Comparison of ENCODE assay signal across 20 cellular contexts in the genomic region with DNA sequence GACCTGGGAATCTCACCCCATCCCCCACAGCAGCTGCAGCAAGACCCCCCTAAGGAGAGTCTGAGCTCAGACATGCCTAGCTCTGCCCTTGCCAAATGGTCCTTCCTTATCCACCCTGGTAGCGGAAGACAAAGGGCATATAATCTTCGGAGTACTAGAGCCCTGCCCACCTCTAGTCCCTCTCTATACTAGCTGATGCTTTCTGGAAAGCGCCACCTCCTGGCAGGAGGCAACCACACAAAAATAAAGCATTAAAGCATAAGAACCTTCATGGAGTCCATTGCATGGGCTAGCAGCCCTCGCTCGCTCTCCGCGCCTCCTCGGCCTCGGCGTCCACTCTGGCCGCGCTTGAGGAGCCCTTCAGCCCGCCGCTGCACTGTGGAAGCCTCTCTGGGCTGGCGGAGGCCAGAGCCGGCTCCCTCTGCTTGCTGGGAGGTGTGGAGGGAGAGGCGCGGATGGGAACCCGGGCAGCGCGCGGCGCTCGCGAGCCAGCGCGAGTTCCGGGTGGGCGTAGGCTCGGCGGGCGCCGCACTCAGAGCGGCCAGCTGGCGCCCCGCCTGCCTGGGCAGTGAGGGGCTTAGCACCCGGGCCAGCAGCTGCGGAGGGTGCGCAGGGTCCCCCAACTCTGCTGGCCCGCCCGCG.
DNase-seq lines count a peak whose midpoint lies in the region; ATAC-seq and TF ChIP-seq lines count a peak whose summit lies in the region.
"Had no signal": no experiment of that assay in that cellular context is flagged by ENCODE, and none has a peak within 500 bp of the region (broad histone marks: within the 10 kb centered on the region; RNA-seq: fewer than 3 reads in every experiment).

No MANE protein-coding gene starts in this region.

- no peak overlapping the region for H3K27ac ChIP-seq in trophoblast cell (ENCODE audit: low read depth, low read length)
- H3K27ac ChIP-seq: BLaER1 treated with 17β-estradiol and CSF1 and Interleukin-3, amounts not matched to agents 10 nM and 100 nM; GM23248; Peyer's patch had no signal

- TF ChIP-seq CTCF in WTC11 (IDR thresholded peaks at IDR 0.05): no peak

- H3K9me3 ChIP-seq in trophoblast cell (ENCODE audit: insufficient read depth, low read depth, low read length): peaks cover 2% of the 10 kb centered on the region
- H3K9me3 ChIP-seq: Peyer's patch had no signal

- H3K4me1 ChIP-seq in trophoblast cell (ENCODE audit: control insufficient read depth in 1 of 2, insufficient read depth in 2 of 2, low read length in 2 of 2): no peaks in the 10 kb centered on the region
- H3K4me1 ChIP-seq: BLaER1 treated with 17β-estradiol and CSF1 and Interleukin-3, amounts not matched to agents 10 nM and 100 nM; Peyer's patch had no signal

- H3K23ac ChIP-seq in trophoblast cell (ENCODE audit: low read length): no peak overlapping the region

- peak; percentile 39 for DNase-seq in NCI-H2171 treated with DMSO at 0.1 percent for 48 hours (lab: John Stamatoyannopoulos, UW)
- no peak for DNase-seq in NCI-H2171 (lab: John Stamatoyannopoulos, UW)
- peak; percentile 11 for DNase-seq in Jurkat, Clone E6-1 (ENCODE audit: low read depth, low spot score)
- DNase-seq in WTC11 (ENCODE audit: low spot score): peak; percentile 21
- peak; percentile 65 to 78 for DNase-seq in trophoblast cell
- no peak for DNase-seq in activated T-cell treated with anti-CD3 and anti-CD28 coated beads, Interleukin-2, amount 50 U/mL, for 24 hours
- DNase-seq in effector CD4-positive, alpha-beta T cell: no peak
- DNase-seq: DMS153, GM23248, HFFc6, NCI-H1105, NCI-H1694 treated with DMSO at 0.1 percent for 48 hours, NCI-H446, NCI-H774, Peyer's patch, Right ventricle myocardium superior, T-helper 2 cell had no signal

- H3K36me3 Mint-ChIP-seq in WTC11: peaks cover 5% of the 10 kb centered on the region
- H3K36me3 Mint-ChIP-seq in activated T-cell treated with anti-CD3 and anti-CD28 coated beads, Interleukin-2, amount 50 U/mL, for 24 hours (ENCODE audit: low read depth): no peaks in the 10 kb centered on the region
- H3K36me3 Mint-ChIP-seq: IgD-negative memory B cell had no signal

- no peaks in the 10 kb centered on the region for H3K79me1 ChIP-seq in trophoblast cell (ENCODE audit: low read length)

- no peak overlapping the region for H4K12ac ChIP-seq in trophoblast cell (ENCODE audit: low read depth, low read length)

- whole genome bisulfite sequencing in trophoblast cell (ENCODE audit: extremely low coverage, insufficient coverage, insufficient read length): no CpG with 5 or more reads among the region's 42 CpGs

- H3K14ac ChIP-seq in trophoblast cell (ENCODE audit: low read length): no peak overlapping the region

- H3K4me1 Mint-ChIP-seq in WTC11: peaks cover 5% of the 10 kb centered on the region; the same call in 1 of the 2 replicates
- H3K4me1 Mint-ChIP-seq in activated T-cell treated with anti-CD3 and anti-CD28 coated beads, Interleukin-2, amount 50 U/mL, for 24 hours (ENCODE audit: low read depth): no peaks in the 10 kb centered on the region
- H3K4me1 Mint-ChIP-seq: IgD-negative memory B cell had no signal

- H3K4me3 Mint-ChIP-seq in WTC11: no peak overlapping the region
- no peak overlapping the region for H3K4me3 Mint-ChIP-seq in activated T-cell treated with anti-CD3 and anti-CD28 coated beads, Interleukin-2, amount 50 U/mL, for 24 hours
- H3K4me3 Mint-ChIP-seq: HFFc6, IgD-negative memory B cell had no signal

- H3K27me3 ChIP-seq in trophoblast cell (ENCODE audit: insufficient read depth, low read length): no peaks in the 10 kb centered on the region
- H3K27me3 ChIP-seq: BLaER1 treated with 17β-estradiol and CSF1 and Interleukin-3, amounts not matched to agents 10 nM and 100 nM; Peyer's patch had no signal

- no peak overlapping the region for H2BK5ac ChIP-seq in trophoblast cell (ENCODE audit: low read depth, low read length, poor library complexity)

- peak; percentile 74 for ATAC-seq in WTC11
- ATAC-seq in HG02623 (IDR thresholded peaks at IDR 0.05; ENCODE audit: unreplicated experiment): no peak

- H4K91ac ChIP-seq in trophoblast cell (ENCODE audit: low read depth, low read length): no peak overlapping the region

- no peak overlapping the region for H3K27ac Mint-ChIP-seq in WTC11
- H3K27ac Mint-ChIP-seq in activated T-cell treated with anti-CD3 and anti-CD28 coated beads, Interleukin-2, amount 50 U/mL, for 24 hours: no peak overlapping the region
- H3K27ac Mint-ChIP-seq: HFFc6, IgD-negative memory B cell had no signal

- peaks cover 9% of the 10 kb centered on the region for H3K9me3 Mint-ChIP-seq in WTC11
- peaks cover 12% of the 10 kb centered on the region for H3K9me3 Mint-ChIP-seq in activated T-cell treated with anti-CD3 and anti-CD28 coated beads, Interleukin-2, amount 50 U/mL, for 24 hours

- no peak overlapping the region for H2BK12ac ChIP-seq in trophoblast cell (ENCODE audit: low read length)

- H2BK120ac ChIP-seq in trophoblast cell (ENCODE audit: insufficient read depth, low read length, poor library complexity): no peak overlapping the region

- CTCF ChIA-PET in WTC11 (lab: Charles Lee): interaction anchor here (1.2 to 2.1 kb wide), 7 partner anchors 10 to 195 kb away, joined by 3 to 12 read pairs (median 6); no protein-coding TSS in a partner anchor

- H2AFZ ChIP-seq in trophoblast cell (ENCODE audit: insufficient read depth, low read length, poor library complexity): no peak overlapping the region
- H2AFZ ChIP-seq: GM23248 had no signal

- H3K4me2 ChIP-seq in trophoblast cell (ENCODE audit: low read length): no peak overlapping the region
- H3K4me2 ChIP-seq: BLaER1 treated with 17β-estradiol and CSF1 and Interleukin-3, amounts not matched to agents 10 nM and 100 nM had no signal

- no peaks in the 10 kb centered on the region for H3K27me3 Mint-ChIP-seq in WTC11 (ENCODE audit: low read depth)
- H3K27me3 Mint-ChIP-seq in activated T-cell treated with anti-CD3 and anti-CD28 coated beads, Interleukin-2, amount 50 U/mL, for 24 hours: no peaks in the 10 kb centered on the region
- H3K27me3 Mint-ChIP-seq: IgD-negative memory B cell had no signal

- no peak overlapping the region for H3K4ac ChIP-seq in trophoblast cell (ENCODE audit: low read depth, low read length)

- no peak overlapping the region for H3K9ac ChIP-seq in trophoblast cell (ENCODE audit: low read length)
- H3K9ac ChIP-seq: BLaER1 treated with 17β-estradiol and CSF1 and Interleukin-3, amounts not matched to agents 10 nM and 100 nM; GM23248 had no signal

- H4K8ac ChIP-seq in trophoblast cell (ENCODE audit: low read depth, low read length): no peak overlapping the region

- no peaks in the 10 kb centered on the region for H3K79me2 ChIP-seq in trophoblast cell (ENCODE audit: control insufficient read depth, insufficient read depth, low read length, poor library complexity)

- H2AK5ac ChIP-seq in trophoblast cell (ENCODE audit: low read length): no peak overlapping the region

- H3K36me3 ChIP-seq in trophoblast cell (ENCODE audit: control insufficient read depth in 1 of 2, insufficient read depth in 2 of 2, low read length in 2 of 2): no peaks in the 10 kb centered on the region
- H3K36me3 ChIP-seq: BLaER1 treated with 17β-estradiol and CSF1 and Interleukin-3, amounts not matched to agents 10 nM and 100 nM; Peyer's patch had no signal

- POLR2A ChIA-PET in WTC11 (lab: Charles Lee): no interaction called here

- no peak overlapping the region for H3K4me3 ChIP-seq in Jurkat, Clone E6-1 (ENCODE audit: low read length)
- H3K4me3 ChIP-seq in trophoblast cell (ENCODE audit: low read depth, low read length): no peak overlapping the region
- H3K4me3 ChIP-seq: BLaER1 treated with 17β-estradiol and CSF1 and Interleukin-3, amounts not matched to agents 10 nM and 100 nM; GM23248; Peyer's patch had no signal

- no peak overlapping the region for H3K18ac ChIP-seq in trophoblast cell (ENCODE audit: low read length)

TF ChIP-seq in WTC11, 78 proteins besides CTCF, POLR2A, EP300 and RAD21 (continues in another document):
- TF ChIP-seq RELA (CRISPR knock-in tag; IDR thresholded peaks at IDR 0.05; ENCODE audit: borderline replicate concordance): no peak
- no peak for TF ChIP-seq TCF7 (CRISPR knock-in tag; IDR thresholded peaks at IDR 0.05; ENCODE audit: low read depth)
- no peak for TF ChIP-seq ZNF396 (CRISPR knock-in tag; IDR thresholded peaks at IDR 0.05; ENCODE audit: borderline replicate concordance)
- TF ChIP-seq, protein P1, sequence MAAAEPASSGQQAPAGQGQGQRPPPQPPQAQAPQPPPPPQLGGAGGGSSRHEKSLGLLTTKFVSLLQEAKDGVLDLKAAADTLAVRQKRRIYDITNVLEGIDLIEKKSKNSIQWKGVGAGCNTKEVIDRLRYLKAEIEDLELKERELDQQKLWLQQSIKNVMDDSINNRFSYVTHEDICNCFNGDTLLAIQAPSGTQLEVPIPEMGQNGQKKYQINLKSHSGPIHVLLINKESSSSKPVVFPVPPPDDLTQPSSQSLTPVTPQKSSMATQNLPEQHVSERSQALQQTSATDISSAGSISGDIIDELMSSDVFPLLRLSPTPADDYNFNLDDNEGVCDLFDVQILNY (CRISPR knock-in tag; IDR thresholded peaks at IDR 0.05): no peak
- TF ChIP-seq NFYB (CRISPR knock-in tag; conservative IDR thresholded peaks at IDR 0.05; ENCODE audit: low read depth): no peak
- no peak for TF ChIP-seq ESRRA (CRISPR knock-in tag; IDR thresholded peaks at IDR 0.05; ENCODE audit: borderline replicate concordance)

Comparison
In these comparisons a context has a peak if more than half of its experiments do, and no peak if none do; other contexts are left out.
1. DNase-seq: peak in NCI-H2171 treated with DMSO at 0.1 percent for 48 hours (single experiment), Jurkat, Clone E6-1 (single experiment), WTC11 (single experiment) and trophoblast cell (2 of 2); none in NCI-H2171 (single experiment), activated T-cell treated with anti-CD3 and anti-CD28 coated beads, Interleukin-2, amount 50 U/mL, for 24 hours (single experiment) and effector CD4-positive, alpha-beta T cell (single experiment).